Comparison of ENCODE assay signal across 13 cellular contexts in genomic region chr3:13283877-13284264, GRCh38.
DNase-seq lines count a peak whose midpoint lies in the region; ATAC-seq, FAIRE-seq and TF ChIP-seq lines count a peak whose summit lies in the region.
"Had no signal": no experiment of that assay in that cellular context is flagged by ENCODE, and none has a peak within 500 bp of the region (broad histone marks: within the 10 kb centered on the region; RNA-seq: fewer than 3 reads in every experiment).

No MANE protein-coding gene starts in this region.

- H4K20me1 ChIP-seq in HepG2 (ENCODE audit: insufficient read depth, low read length), result no peaks in the 10 kb centered on the region; the same call in 1 of the 2 replicates

- no peak for TF ChIP-seq RAD21 in HepG2 (CRISPR knock-in tag; IDR thresholded peaks at IDR 0.05)

- no peak for DNase-seq in HepG2 (ENCODE audit: low spot score)
- no peak for DNase-seq in right lobe of liver
- DNase-seq in activated CD4-positive, alpha-beta memory T cell treated with anti-CD3 and anti-CD28 coated beads for 36 hours, result no peak
- DNase-seq in lower lobe of right lung, result no peak
- DNase-seq in upper lobe of right lung, result no peak
- DNase-seq in MV-4-11 (lab: John Stamatoyannopoulos, UW), result no peak
- DNase-seq in GM10248 (ENCODE audit: extremely low spot score), result no peak
- no peak for DNase-seq in stimulated activated CD4-positive, alpha-beta T cell treated with anti-CD3 and anti-CD28 coated beads, Interleukin-2, amount 100 ng/mL, for 48 hours
- DNase-seq: activated CD8-positive, alpha-beta memory T cell treated with anti-CD3 and anti-CD28 coated beads, Interleukin-2, amount 50 U/mL, for 48 hours; DMS79 treated with DMSO at 0.1 percent for 48 hours; midbrain; NCI-H1048; SIG-M5 had no signal

- peak overlapping the region; percentile 41 for H3K4me3 Mint-ChIP-seq in activated CD4-positive, alpha-beta memory T cell treated with anti-CD3 and anti-CD28 coated beads for 36 hours

- H3K27ac Mint-ChIP-seq in activated CD4-positive, alpha-beta memory T cell treated with anti-CD3 and anti-CD28 coated beads for 36 hours, result no peak overlapping the region

- no TSS peak for BruUV-seq in HepG2 (replicated peaks; lab: Mats Ljungman, UMichigan)

- H3K36me3 Mint-ChIP-seq in activated CD4-positive, alpha-beta memory T cell treated with anti-CD3 and anti-CD28 coated beads for 36 hours, result peaks cover 13% of the 10 kb centered on the region

- H3K36me3 ChIP-seq in HepG2 (replicated peaks in 1 of 2; ENCODE audit: control insufficient read depth in 1 of 2, insufficient read depth in 2 of 2, low read length in 2 of 2), result 0 out of 5 replicates have a peak, but pooled peaks cover 0 to 2% of the 10 kb centered on the region in 2 experiments
- H3K36me3 ChIP-seq in right lobe of liver, result no peaks in the 10 kb centered on the region
- no peaks in the 10 kb centered on the region for H3K36me3 ChIP-seq in lower lobe of right lung
- H3K36me3 ChIP-seq in upper lobe of right lung, result no peaks in the 10 kb centered on the region

- peak overlapping the region in 2 of 3 experiments; percentile 67 to 70; a peak in 2 of 6 replicates for H3K4me3 ChIP-seq in HepG2 (replicated peaks in 1 of 3; ENCODE audit: insufficient read depth in 1 of 3, low read depth in 2 of 3, low read length in 3 of 3)
- H3K4me3 ChIP-seq in right lobe of liver, result no peak overlapping the region
- peak overlapping the region; percentile 43 for H3K4me3 ChIP-seq in lower lobe of right lung
- H3K4me3 ChIP-seq in upper lobe of right lung, result peak overlapping the region; percentile 39

- peak overlapping the region; percentile 90 for H3K4me2 ChIP-seq in HepG2 (ENCODE audit: low read depth, low read length)

- peaks cover 44% of the 10 kb centered on the region for H3K27me3 Mint-ChIP-seq in activated CD4-positive, alpha-beta memory T cell treated with anti-CD3 and anti-CD28 coated beads for 36 hours

- H3K27me3 ChIP-seq in HepG2 (ENCODE audit: control insufficient read depth in 1 of 2, insufficient read depth in 2 of 2, low read length in 2 of 2) (peaks cover 2 to 26% of the 10 kb centered on the region in 2 experiments; a peak in 3 of 5 replicates), right lobe of liver (no peaks in the 10 kb centered on the region), lower lobe of right lung (ENCODE audit: low read depth) (peaks cover 54% of the 10 kb centered on the region), upper lobe of right lung (peaks cover 48% of the 10 kb centered on the region)

- 97% methylated on average over 1 of the region's 1 CpG for WGBS in HepG2 (ENCODE audit: low lambda C conversion rate)
- 100% methylated on average over 1 of the region's 1 CpG for WGBS in right lobe of liver (ENCODE audit: insufficient coverage, low coverage, low lambda C conversion rate, missing lambda C conversion rate)

- H3K4me1 Mint-ChIP-seq in activated CD4-positive, alpha-beta memory T cell treated with anti-CD3 and anti-CD28 coated beads for 36 hours (ENCODE audit: low read depth), result peaks cover 6% of the 10 kb centered on the region

- H3K27ac ChIP-seq in HepG2 (ENCODE audit: extremely low read length, insufficient read depth, low read length) (no peak overlapping the region), right lobe of liver (no peak overlapping the region), lower lobe of right lung (no peak overlapping the region), upper lobe of right lung (no peak overlapping the region)

- in situ Hi-C loops in HepG2 (cut with HindIII; ENCODE audit: extremely low pct_ligation_motif_present, low pct_unique_long_range_greater_than_20kb), result loop anchor here (5.0 kb wide), 1 partner anchor 192 kb away; no protein-coding TSS in a partner anchor

- intact Hi-C loops in HepG2 (cut with micrococcal nuclease; ENCODE audit: unreplicated experiment), result loop anchor here (1.0 to 5.0 kb wide), 3 partner anchors 60 to 191 kb away; no protein-coding TSS in a partner anchor
- intact Hi-C loops in right lobe of liver (cut with DNase I), result no loop called here
- intact Hi-C loops in activated CD4-positive, alpha-beta memory T cell treated with anti-CD3 and anti-CD28 coated beads for 36 hours (cut with micrococcal nuclease), result loop anchor here (10.0 kb wide), 1 partner anchor 189 kb away; no protein-coding TSS in a partner anchor
- intact Hi-C loops in lower lobe of right lung (cut with DNase I), result no loop called here
- intact Hi-C loops in upper lobe of right lung (cut with DNase I), result no loop called here

- H3K9ac ChIP-seq in HepG2 (ENCODE audit: insufficient read depth, low read depth, low read length), result no peak overlapping the region

- no peak for FAIRE-seq in HepG2 (lab: Jason Lieb, UNC)

- ATAC-seq in HepG2 (no peak), right lobe of liver (no peak), lower lobe of right lung (no peak), upper lobe of right lung (no peak)

- TF ChIP-seq CTCF in HepG2 (CRISPR knock-in tag; IDR thresholded peaks at IDR 0.05) (no peak), right lobe of liver (IDR thresholded peaks at IDR 0.05) (no peak), lower lobe of right lung (IDR thresholded peaks at IDR 0.05) (no peak), upper lobe of right lung (IDR thresholded peaks at IDR 0.05) (no peak), GM10248 (IDR thresholded peaks at IDR 0.05; ENCODE audit: control extremely low read depth, extremely low read depth, low read depth, missing control alignments) (no peak)

- H3K9me3 Mint-ChIP-seq in activated CD4-positive, alpha-beta memory T cell treated with anti-CD3 and anti-CD28 coated beads for 36 hours, result peaks cover 13% of the 10 kb centered on the region

- TF ChIP-seq EP300 in HepG2 (IDR thresholded peaks at IDR 0.05; ENCODE audit: low read depth in 2 of 2, low read length in 2 of 2) (no peak), HepG2 (CRISPR knock-in tag; IDR thresholded peaks at IDR 0.05; ENCODE audit: borderline replicate concordance) (no peak)

- no peak overlapping the region for H2AFZ ChIP-seq in HepG2 (ENCODE audit: low read length)

- H3K9me3 ChIP-seq in HepG2 (ENCODE audit: low read length) (peaks cover 14% of the 10 kb centered on the region), right lobe of liver (peaks cover 0 to 6% (median 0%) of the 10 kb centered on the region in 4 donors), lower lobe of right lung (peaks cover 4% of the 10 kb centered on the region), upper lobe of right lung (peaks cover 4% of the 10 kb centered on the region)

- H3K4me1 ChIP-seq in HepG2 (ENCODE audit: insufficient read depth, low read length) (peaks cover 56% of the 10 kb centered on the region), right lobe of liver (peaks cover 0 to 6% (median 0%) of the 10 kb centered on the region in 4 donors), lower lobe of right lung (peaks cover 18% of the 10 kb centered on the region), upper lobe of right lung (peaks cover 9% of the 10 kb centered on the region)

- H3K79me2 ChIP-seq in HepG2 (ENCODE audit: insufficient read depth, low read length), result peaks cover 34% of the 10 kb centered on the region

- no peak for TF ChIP-seq POLR2A in HepG2 (IDR thresholded peaks at IDR 0.05; ENCODE audit: insufficient read depth in 1 of 2, low read depth in 2 of 2, low read length in 2 of 2)
- TF ChIP-seq POLR2A in right lobe of liver (IDR thresholded peaks at IDR 0.05), result no peak

- CTCF ChIA-PET in HepG2 (lab: Yijun Ruan, JAX; ENCODE audit: low intra/inter-chr PET ratio, low total read pairs) (interaction anchor here (1.2 to 1.6 kb wide), 3 partner anchors 28 to 169 kb away, joined by 4 read pairs; no protein-coding TSS in a partner anchor), GM10248 (lab: Yijun Ruan, JAX) (interaction anchor here (1.0 to 1.3 kb wide), 3 partner anchors 13 to 192 kb away, joined by 3 to 4 read pairs (median 3); no protein-coding TSS in a partner anchor)
- CTCF ChIA-PET in activated CD4-positive, alpha-beta memory T cell treated with anti-CD3 and anti-CD28 coated beads for 36 hours (lab: Charles Lee), result interaction anchor here (0.8 to 1.9 kb wide), 5 partner anchors 11 to 192 kb away, joined by 3 to 13 read pairs (median 4); no protein-coding TSS in a partner anchor

- POLR2A ChIA-PET in HepG2 (lab: Yijun Ruan, JAX) (interaction anchor here (1.0 kb wide), 1 partner anchor 30 kb away, joined by 4 read pairs; no protein-coding TSS in a partner anchor), GM10248 (lab: Yijun Ruan, JAX) (no interaction called here)
- POLR2A ChIA-PET in activated CD4-positive, alpha-beta memory T cell treated with anti-CD3 and anti-CD28 coated beads for 36 hours (lab: Charles Lee), result no interaction called here

TF ChIP-seq in HepG2, 621 proteins besides CTCF, POLR2A, EP300 and RAD21:
- TF ChIP-seq KLF16 (CRISPR knock-in tag; IDR thresholded peaks at IDR 0.05), result 0 out of 4 replicates have a peak, but pooled peaks of 1 of the 2 experiments have one; percentile 4
- peak; percentile 29; the same call in 1 of the 2 replicates for TF ChIP-seq ZFP90 (CRISPR knock-in tag; IDR thresholded peaks at IDR 0.05; ENCODE audit: borderline replicate concordance)
- TF ChIP-seq HNRNPK (IDR thresholded peaks at IDR 0.05; ENCODE audit: low read depth, low read length, poor library complexity, severe bottlenecking), result no peak
- TF ChIP-seq SALL1 (CRISPR knock-in tag; IDR thresholded peaks at IDR 0.05), result no peak
- TF ChIP-seq SMAD3 (CRISPR knock-in tag; IDR thresholded peaks at IDR 0.05), result no peak

Comparison
In these comparisons a context has a peak if more than half of its experiments do, and no peak if none do; other contexts are left out.
1. H3K4me3 ChIP-seq: peak in HepG2 (2 of 3), lower lobe of right lung (single experiment) and upper lobe of right lung (single experiment); none in right lobe of liver (0 of 3).
2. intact Hi-C loops: an anchor here in HepG2 (1.0 to 5.0 kb wide) and activated CD4-positive, alpha-beta memory T cell treated with anti-CD3 and anti-CD28 coated beads for 36 hours (10.0 kb wide); none called in right lobe of liver, lower lobe of right lung and upper lobe of right lung.